9 cellular contexts compared by ENCODE assay signal in the genomic region with DNA sequence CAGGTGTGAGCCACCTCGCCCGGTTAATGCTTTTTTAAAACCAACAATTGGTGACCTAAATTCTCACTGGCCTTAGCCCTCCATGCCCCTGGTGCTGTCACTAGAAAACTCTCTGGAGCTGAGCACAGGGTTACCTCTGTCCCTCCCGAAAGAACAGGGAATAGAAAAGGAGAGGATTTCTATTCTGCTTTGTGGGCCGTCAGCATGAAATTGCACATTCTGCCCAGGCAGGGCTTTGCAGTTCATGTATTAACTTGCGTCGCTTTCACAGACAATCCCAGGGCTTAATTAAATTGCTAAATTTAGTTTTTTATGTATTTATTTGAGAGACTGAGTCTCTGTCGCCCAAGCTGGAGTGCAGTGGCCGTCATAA. TPM values are rescaled to one million over a fixed set of nuclear protein-coding genes. Genes with fewer than 3 reads are reported as not detected.
DNase-seq lines count a peak whose midpoint lies in the region; ATAC-seq, FAIRE-seq and TF ChIP-seq lines count a peak whose summit lies in the region.
"Had no signal": no experiment of that assay in that cellular context is flagged by ENCODE, and none has a peak within 500 bp of the region (broad histone marks: within the 10 kb centered on the region; RNA-seq: fewer than 3 reads in every experiment).

No MANE protein-coding gene starts in this region.

- H3K36me3 ChIP-seq in DND-41 (ENCODE audit: insufficient read depth, low read length) = peaks cover 51% of the 10 kb centered on the region
- peaks cover 7% of the 10 kb centered on the region for H3K36me3 ChIP-seq in bronchial epithelial cell (ENCODE audit: control insufficient read depth, insufficient read depth, low read length)

- H3K4me2 ChIP-seq in DND-41 (ENCODE audit: insufficient read depth, low read length) = peak overlapping the region; percentile 88

- H3K4me1 ChIP-seq in DND-41 (ENCODE audit: insufficient read depth, low read length) (peaks cover 26% of the 10 kb centered on the region), mononuclear cell (ENCODE audit: insufficient read depth, low read length) (peaks cover 14% of the 10 kb centered on the region)

- FAIRE-seq in bronchial epithelial cell (lab: Jason Lieb, UNC) = no peak

- peak overlapping the region; percentile 94 for H2AFZ ChIP-seq in DND-41 (ENCODE audit: low read depth, low read length)

- TF ChIP-seq CTCF in DND-41 (IDR thresholded peaks at IDR 0.05; ENCODE audit: borderline replicate concordance, extremely low read depth, low read length, poor library complexity, severe bottlenecking) (no peak), bronchial epithelial cell (IDR thresholded peaks at IDR 0.05; ENCODE audit: insufficient read depth, low read length, severe bottlenecking) (no peak)

- H3K27me3 ChIP-seq in DND-41 (ENCODE audit: insufficient read depth, low read length, poor library complexity) = no peaks in the 10 kb centered on the region
- H3K27me3 ChIP-seq in bronchial epithelial cell (ENCODE audit: control insufficient read depth, insufficient read depth, low read length) = no peaks in the 10 kb centered on the region
- H3K27me3 ChIP-seq in mononuclear cell (ENCODE audit: insufficient read depth, low read length) = no peaks in the 10 kb centered on the region

- peak overlapping the region; percentile 55 for H3K9ac ChIP-seq in DND-41 (ENCODE audit: low read depth, low read length)

- intact Hi-C loops in sciatic nerve (cut with DNase I) = no loop called here

- H3K9me3 ChIP-seq in DND-41 (ENCODE audit: insufficient read depth, low read length, severe bottlenecking) (peaks cover 24% of the 10 kb centered on the region), mononuclear cell (ENCODE audit: low read depth, low read length) (peaks cover 7% of the 10 kb centered on the region)

- H3K4me3 ChIP-seq in DND-41 (ENCODE audit: low read depth in 1 of 2, low read length in 2 of 2) (peak overlapping the region; percentile 61 to 84), bronchial epithelial cell (ENCODE audit: low read depth, low read length) (peak overlapping the region; percentile 81), mononuclear cell (ENCODE audit: low read length) (peak overlapping the region; percentile 86)
- peak overlapping the region; percentile 96 for H3K4me3 ChIP-seq in Jurkat, Clone E6-1 (ENCODE audit: low read length)

- H4K20me1 ChIP-seq in DND-41 (ENCODE audit: insufficient read depth, low read length) = no peaks in the 10 kb centered on the region; the same call in 1 of the 2 replicates

- DNase-seq in DND-41 = no peak
- peak; percentile 18 for DNase-seq in Jurkat, Clone E6-1 (ENCODE audit: low read depth, low spot score)
- DNase-seq in bronchial epithelial cell (ENCODE audit: low read depth) = no peak
- DNase-seq in CD1c-positive myeloid dendritic cell (ENCODE audit: extremely low spot score) = no peak
- no peak for DNase-seq in mucosa of gallbladder (ENCODE audit: low spot score)
- DNase-seq in NCI-H1092 treated with DMSO at 0.1 percent for 48 hours (lab: John Stamatoyannopoulos, UW) = no peak
- no peak for DNase-seq in sciatic nerve (ENCODE audit: low spot score)

- ATAC-seq in DND-41 (ENCODE audit: insufficient read depth, low read depth) = peak; percentile 11; the same call in 2 of the 3 replicates
- ATAC-seq in sciatic nerve = no peak

- peaks cover 31% of the 10 kb centered on the region for H3K79me2 ChIP-seq in DND-41 (ENCODE audit: insufficient read depth, low read length)

- H3K27ac ChIP-seq in DND-41 (ENCODE audit: low read length) = peak overlapping the region; percentile 74

RNA-seq across cellular contexts. Expression of gene ZNF480, which starts 0.6 kb away (rescaled TPM):
- 58.0 TPM for polyA plus RNA-seq in Jurkat, Clone E6-1 (2012; ENCODE audit: insufficient read depth, insufficient read length)
- 2.6 and 2.7 TPM in 2 replicates for total RNA-seq in bronchial epithelial cell
- total RNA-seq in mononuclear cell = 5.6 TPM
- 15.5 TPM for total RNA-seq in mucosa of gallbladder
- total RNA-seq in sciatic nerve = 13.7 TPM

RNA-seq across cellular contexts. Expression of gene ZNF766, which starts 27.0 kb away (rescaled TPM):
- 21.9 TPM for polyA plus RNA-seq in Jurkat, Clone E6-1 (2012; ENCODE audit: insufficient read depth, insufficient read length)
- total RNA-seq in bronchial epithelial cell = 13.2 and 14.6 TPM in 2 replicates
- 53.9 TPM for total RNA-seq in mononuclear cell
- 17.4 TPM for total RNA-seq in mucosa of gallbladder
- total RNA-seq in sciatic nerve = 21.0 TPM

RNA-seq across cellular contexts. Expression of gene ZNF610, which starts 39.7 kb away (rescaled TPM):
- 1.00 TPM for polyA plus RNA-seq in Jurkat, Clone E6-1 (2012; ENCODE audit: insufficient read depth, insufficient read length)
- total RNA-seq in bronchial epithelial cell = 1.3 and 1.4 TPM in 2 replicates
- 0.52 TPM for total RNA-seq in mononuclear cell
- 6.0 TPM for total RNA-seq in mucosa of gallbladder
- total RNA-seq in sciatic nerve = 5.5 TPM
- total RNA-seq: HT1080 had no signal
